ENCODE assay signal across 1 cellular context in the genomic region with DNA sequence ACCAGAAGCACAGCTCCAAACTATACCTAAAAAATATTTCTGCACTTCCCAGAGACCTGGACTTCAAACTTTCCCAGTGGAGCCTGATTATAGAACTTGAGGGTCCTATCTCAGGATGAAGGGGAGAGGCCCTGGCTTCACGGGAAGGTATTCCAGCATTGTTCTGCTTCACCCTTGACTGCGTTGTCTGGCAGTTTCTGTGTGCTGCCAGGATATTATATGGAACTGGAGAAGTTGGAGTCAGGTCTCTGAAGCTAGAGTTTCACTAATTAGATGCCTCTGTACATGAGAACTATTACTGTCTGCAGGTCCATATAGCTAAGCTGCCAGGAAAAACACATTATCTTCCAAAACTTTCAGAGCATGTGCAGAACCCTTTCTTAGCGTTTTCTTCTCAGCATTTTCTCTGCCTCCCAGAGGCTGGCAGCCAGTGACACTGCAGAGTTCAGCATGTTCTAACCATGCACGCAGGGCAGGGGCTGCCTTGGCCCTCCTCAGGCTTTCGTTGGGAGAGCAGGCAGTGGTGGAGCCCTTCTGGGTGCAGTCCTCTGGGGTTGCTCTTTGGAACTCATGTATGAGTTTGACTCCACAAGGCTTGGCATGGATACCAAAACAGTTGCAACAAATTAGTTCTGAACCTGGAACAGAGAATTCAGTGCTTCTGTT.
TF ChIP-seq lines count a peak whose summit lies in the region.

No MANE protein-coding gene starts in this region.

TF ChIP-seq in K562, 482 proteins besides CTCF, POLR2A, EP300 and RAD21:
- TF ChIP-seq CCNT2 (IDR thresholded peaks at IDR 0.05; ENCODE audit: borderline replicate concordance, extremely low read depth, insufficient read length, low read depth, low read length): no peak
- no peak for TF ChIP-seq RBM14 (IDR thresholded peaks at IDR 0.05; ENCODE audit: borderline replicate concordance, insufficient read depth, low read depth, low read length)
- TF ChIP-seq FOSL1 (tag; conservative IDR thresholded peaks at IDR 0.05): no peak
- TF ChIP-seq, protein P1, sequence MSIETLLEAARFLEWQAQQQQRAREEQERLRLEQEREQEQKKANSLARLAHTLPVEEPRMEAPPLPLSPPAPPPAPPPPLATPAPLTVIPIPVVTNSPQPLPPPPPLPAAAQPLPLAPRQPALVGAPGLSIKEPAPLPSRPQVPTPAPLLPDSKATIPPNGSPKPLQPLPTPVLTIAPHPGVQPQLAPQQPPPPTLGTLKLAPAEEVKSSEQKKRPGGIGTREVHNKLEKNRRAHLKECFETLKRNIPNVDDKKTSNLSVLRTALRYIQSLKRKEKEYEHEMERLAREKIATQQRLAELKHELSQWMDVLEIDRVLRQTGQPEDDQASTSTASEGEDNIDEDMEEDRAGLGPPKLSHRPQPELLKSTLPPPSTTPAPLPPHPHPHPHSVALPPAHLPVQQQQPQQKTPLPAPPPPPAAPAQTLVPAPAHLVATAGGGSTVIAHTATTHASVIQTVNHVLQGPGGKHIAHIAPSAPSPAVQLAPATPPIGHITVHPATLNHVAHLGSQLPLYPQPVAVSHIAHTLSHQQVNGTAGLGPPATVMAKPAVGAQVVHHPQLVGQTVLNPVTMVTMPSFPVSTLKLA (conservative IDR thresholded peaks at IDR 0.05): no peak
- TF ChIP-seq, protein P2, sequence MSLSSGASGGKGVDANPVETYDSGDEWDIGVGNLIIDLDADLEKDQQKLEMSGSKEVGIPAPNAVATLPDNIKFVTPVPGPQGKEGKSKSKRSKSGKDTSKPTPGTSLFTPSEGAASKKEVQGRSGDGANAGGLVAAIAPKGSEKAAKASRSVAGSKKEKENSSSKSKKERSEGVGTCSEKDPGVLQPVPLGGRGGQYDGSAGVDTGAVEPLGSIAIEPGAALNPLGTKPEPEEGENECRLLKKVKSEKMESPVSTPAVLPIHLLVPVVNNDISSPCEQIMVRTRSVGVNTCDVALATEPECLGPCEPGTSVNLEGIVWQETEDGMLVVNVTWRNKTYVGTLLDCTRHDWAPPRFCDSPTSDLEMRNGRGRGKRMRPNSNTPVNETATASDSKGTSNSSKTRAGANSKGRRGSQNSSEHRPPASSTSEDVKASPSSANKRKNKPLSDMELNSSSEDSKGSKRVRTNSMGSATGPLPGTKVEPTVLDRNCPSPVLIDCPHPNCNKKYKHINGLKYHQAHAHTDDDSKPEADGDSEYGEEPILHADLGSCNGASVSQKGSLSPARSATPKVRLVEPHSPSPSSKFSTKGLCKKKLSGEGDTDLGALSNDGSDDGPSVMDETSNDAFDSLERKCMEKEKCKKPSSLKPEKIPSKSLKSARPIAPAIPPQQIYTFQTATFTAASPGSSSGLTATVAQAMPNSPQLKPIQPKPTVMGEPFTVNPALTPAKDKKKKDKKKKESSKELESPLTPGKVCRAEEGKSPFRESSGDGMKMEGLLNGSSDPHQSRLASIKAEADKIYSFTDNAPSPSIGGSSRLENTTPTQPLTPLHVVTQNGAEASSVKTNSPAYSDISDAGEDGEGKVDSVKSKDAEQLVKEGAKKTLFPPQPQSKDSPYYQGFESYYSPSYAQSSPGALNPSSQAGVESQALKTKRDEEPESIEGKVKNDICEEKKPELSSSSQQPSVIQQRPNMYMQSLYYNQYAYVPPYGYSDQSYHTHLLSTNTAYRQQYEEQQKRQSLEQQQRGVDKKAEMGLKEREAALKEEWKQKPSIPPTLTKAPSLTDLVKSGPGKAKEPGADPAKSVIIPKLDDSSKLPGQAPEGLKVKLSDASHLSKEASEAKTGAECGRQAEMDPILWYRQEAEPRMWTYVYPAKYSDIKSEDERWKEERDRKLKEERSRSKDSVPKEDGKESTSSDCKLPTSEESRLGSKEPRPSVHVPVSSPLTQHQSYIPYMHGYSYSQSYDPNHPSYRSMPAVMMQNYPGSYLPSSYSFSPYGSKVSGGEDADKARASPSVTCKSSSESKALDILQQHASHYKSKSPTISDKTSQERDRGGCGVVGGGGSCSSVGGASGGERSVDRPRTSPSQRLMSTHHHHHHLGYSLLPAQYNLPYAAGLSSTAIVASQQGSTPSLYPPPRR (CRISPR knock-in tag; IDR thresholded peaks at IDR 0.05; ENCODE audit: borderline replicate concordance): no peak
- no peak for TF ChIP-seq ZNF699 (CRISPR knock-in tag; IDR thresholded peaks at IDR 0.05; ENCODE audit: insufficient replicate concordance)
- no peak for TF ChIP-seq XRCC5 (IDR thresholded peaks at IDR 0.05; ENCODE audit: low read depth, low read length)
- no peak for TF ChIP-seq ESRRA (IDR thresholded peaks at IDR 0.05; ENCODE audit: borderline replicate concordance, low read depth)
- TF ChIP-seq POLR2B (IDR thresholded peaks at IDR 0.05; ENCODE audit: low read depth, partially characterized antibody): no peak
- TF ChIP-seq RBBP5 (IDR thresholded peaks at IDR 0.05; ENCODE audit: borderline replicate concordance, insufficient read depth, low read length, poor library complexity, severe bottlenecking): no peak
TF ChIP-seq in K562: peak in this region for 0.
